ENCODE assay signal across 11 cellular contexts in genomic region chr20:10651227-10651990, GRCh38. TPM values are rescaled to one million over a fixed set of nuclear protein-coding genes. Genes with fewer than 3 reads are reported as not detected.
DNase-seq lines count a peak whose midpoint lies in the region; ATAC-seq, FAIRE-seq and TF ChIP-seq lines count a peak whose summit lies in the region.
"Had no signal": no experiment of that assay in that cellular context is flagged by ENCODE, and none has a peak within 500 bp of the region (broad histone marks: within the 10 kb centered on the region; RNA-seq: fewer than 3 reads in every experiment).

No MANE protein-coding gene starts in this region.

- FAIRE-seq in astrocyte (lab: Jason Lieb, UNC) = peak; percentile 17

- H3K36me3 Mint-ChIP-seq in GM23338 (ENCODE audit: low read depth) = peaks cover 90% of the 10 kb centered on the region
- peaks cover 34% of the 10 kb centered on the region for H3K36me3 Mint-ChIP-seq in astrocyte (ENCODE audit: low read depth, unreplicated experiment)

- H3K4ac ChIP-seq in mesendoderm (ENCODE audit: low read depth, low read length) = no peak overlapping the region

- DNase-seq in GM23338 (ENCODE audit: low spot score) (no peak), astrocyte (ENCODE audit: low read depth) (peak; percentile 73), hepatocyte (ENCODE audit: low spot score) (peak; percentile 34), stomach (no peak), mesendoderm (no peak), HuH-7.5 (ENCODE audit: low spot score) (no peak)
- DNase-seq in activated CD8-positive, alpha-beta memory T cell treated with anti-CD3 and anti-CD28 coated beads, Interleukin-2, amount 50 U/mL, for 48 hours = no peak
- DNase-seq: activated CD8-positive, alpha-beta memory T cell treated with anti-CD3 and anti-CD28 coated beads for 24 hours; right lobe of liver had no signal

- peaks cover 13% of the 10 kb centered on the region for H3K27me3 Mint-ChIP-seq in GM23338 (ENCODE audit: insufficient read depth, low read depth, poor library complexity)
- H3K27me3 Mint-ChIP-seq in astrocyte (ENCODE audit: low read depth, unreplicated experiment) = no peaks in the 10 kb centered on the region

- no peak overlapping the region for H3K56ac ChIP-seq in mesendoderm (ENCODE audit: low read length)

- H3K27me3 ChIP-seq in GM23338 (ENCODE audit: insufficient read depth) = no peaks in the 10 kb centered on the region
- H3K27me3 ChIP-seq in astrocyte (ENCODE audit: insufficient read depth, low read length) = no peaks in the 10 kb centered on the region
- H3K27me3 ChIP-seq in hepatocyte = no peaks in the 10 kb centered on the region
- no peaks in the 10 kb centered on the region for H3K27me3 ChIP-seq in stomach
- H3K27me3 ChIP-seq in mesendoderm (ENCODE audit: insufficient read depth, low read length, poor library complexity) = no peaks in the 10 kb centered on the region
- H3K27me3 ChIP-seq: right lobe of liver had no signal

- H3K27ac Mint-ChIP-seq in GM23338 (0 out of 2 replicates have a peak overlapping the region, but pooled peaks have one; percentile 51), astrocyte (ENCODE audit: unreplicated experiment) (peak overlapping the region; percentile 82)

- no peak overlapping the region for H3K18ac ChIP-seq in mesendoderm (ENCODE audit: low read length)

- 83% methylated on average over 15 of the region's 15 CpGs for WGBS in hepatocyte (ENCODE audit: low lambda C conversion rate, missing lambda C conversion rate)
- 62 to 73% (median 68%) methylated on average over 15 of the region's 15 CpGs for WGBS in stomach, 5 donors
- no CpG with 5 or more reads among the region's 15 CpGs for WGBS in mesendoderm (ENCODE audit: extremely low coverage, insufficient coverage, low lambda C conversion rate)

- H3K79me1 ChIP-seq in mesendoderm (ENCODE audit: low read length) = peaks cover 2% of the 10 kb centered on the region

- H4K5ac ChIP-seq in mesendoderm (ENCODE audit: low read length) = no peak overlapping the region

- no peak overlapping the region for H2BK15ac ChIP-seq in mesendoderm (replicated peaks; ENCODE audit: low read depth)

- H3K9ac ChIP-seq in astrocyte (ENCODE audit: low read length) (peak overlapping the region; percentile 82), mesendoderm (ENCODE audit: low read length) (no peak overlapping the region)
- H3K9ac ChIP-seq: KMS-11 had no signal

- H3K23ac ChIP-seq in mesendoderm (ENCODE audit: low read length) = no peak overlapping the region

- intact Hi-C loops in stomach (cut with DNase I; ENCODE audit: low total_unique reads) = no loop called here

- H2AK5ac ChIP-seq in mesendoderm (ENCODE audit: low read length) = no peak overlapping the region

- no peak overlapping the region for H2BK120ac ChIP-seq in mesendoderm (ENCODE audit: low read depth, low read length)

- H4K8ac ChIP-seq in mesendoderm (ENCODE audit: low read depth, low read length) = no peak overlapping the region

- H3K4me2 ChIP-seq in GM23338 (no peak overlapping the region), astrocyte (ENCODE audit: low read length) (peak overlapping the region; percentile 77), hepatocyte (no peak overlapping the region), mesendoderm (ENCODE audit: low read length) (no peak overlapping the region)
- H3K4me2 ChIP-seq: KMS-11 had no signal

- H2BK5ac ChIP-seq in mesendoderm (ENCODE audit: low read length) = no peak overlapping the region

- no peak overlapping the region for H2AFZ ChIP-seq in GM23338
- no peak overlapping the region for H2AFZ ChIP-seq in astrocyte (ENCODE audit: low read depth, low read length)
- no peak overlapping the region for H2AFZ ChIP-seq in hepatocyte

- H3K4me1 ChIP-seq in GM23338 (ENCODE audit: insufficient read depth) = peaks cover 66% of the 10 kb centered on the region
- H3K4me1 ChIP-seq in astrocyte (ENCODE audit: insufficient read depth, low read length) = peaks cover 78% of the 10 kb centered on the region
- H3K4me1 ChIP-seq in hepatocyte (ENCODE audit: insufficient read depth) = peaks cover 40% of the 10 kb centered on the region
- peaks cover 34 to 61% (median 48%) of the 10 kb centered on the region in 4 donors for H3K4me1 ChIP-seq in stomach
- peaks cover 31% of the 10 kb centered on the region for H3K4me1 ChIP-seq in mesendoderm (ENCODE audit: control insufficient read depth, low read depth, low read length)
- H3K4me1 ChIP-seq: right lobe of liver had no signal

- ATAC-seq in GM23338 (no peak), HG03342 (IDR thresholded peaks at IDR 0.05; ENCODE audit: unreplicated experiment) (no peak)

- no peaks in the 10 kb centered on the region for H3K9me3 ChIP-seq in astrocyte (ENCODE audit: insufficient read depth, low read depth, low read length)
- no peaks in the 10 kb centered on the region for H3K9me3 ChIP-seq in hepatocyte (ENCODE audit: low read depth)
- no peaks in the 10 kb centered on the region for H3K9me3 ChIP-seq in stomach
- H3K9me3 ChIP-seq: right lobe of liver had no signal

- no peak for TF ChIP-seq EP300 in stomach (IDR thresholded peaks at IDR 0.05)

- peaks cover 29% of the 10 kb centered on the region for H4K20me1 ChIP-seq in GM23338 (replicated peaks; ENCODE audit: insufficient read depth)
- H4K20me1 ChIP-seq in astrocyte (ENCODE audit: insufficient read depth, low read length) = peaks cover 32% of the 10 kb centered on the region
- H4K20me1 ChIP-seq in hepatocyte (ENCODE audit: insufficient read depth, poor library complexity, severe bottlenecking) = no peaks in the 10 kb centered on the region

- H3K4me1 Mint-ChIP-seq in GM23338 (peaks cover 87% of the 10 kb centered on the region), astrocyte (ENCODE audit: low read depth, unreplicated experiment) (peaks cover 89% of the 10 kb centered on the region)

- peaks cover 34% of the 10 kb centered on the region for H3K36me3 ChIP-seq in GM23338 (ENCODE audit: insufficient read depth)
- peaks cover 24% of the 10 kb centered on the region for H3K36me3 ChIP-seq in astrocyte (ENCODE audit: insufficient read depth, low read length)
- H3K36me3 ChIP-seq in hepatocyte (replicated peaks; ENCODE audit: insufficient read depth, low read depth) = no peaks in the 10 kb centered on the region
- H3K36me3 ChIP-seq in stomach = peaks cover 61 to 95% (median 79%) of the 10 kb centered on the region in 4 donors
- H3K36me3 ChIP-seq in mesendoderm (ENCODE audit: control insufficient read depth, insufficient read depth, low read length) = no peaks in the 10 kb centered on the region

- H3F3A ChIP-seq in GM23338 (replicated peaks; ENCODE audit: low read depth) = no peaks in the 10 kb centered on the region

- no peak for TF ChIP-seq POLR2A in stomach (IDR thresholded peaks at IDR 0.05)

- H3K79me2 ChIP-seq in GM23338 (replicated peaks; ENCODE audit: insufficient read depth) = peaks cover 37% of the 10 kb centered on the region
- H3K79me2 ChIP-seq in astrocyte (ENCODE audit: insufficient read depth, low read length) = peaks cover 32% of the 10 kb centered on the region
- H3K79me2 ChIP-seq in hepatocyte = peaks cover 34% of the 10 kb centered on the region
- no peaks in the 10 kb centered on the region for H3K79me2 ChIP-seq in mesendoderm (ENCODE audit: control insufficient read depth, insufficient read depth, low read length)

- H3K9me3 Mint-ChIP-seq in GM23338 = no peaks in the 10 kb centered on the region
- no peaks in the 10 kb centered on the region for H3K9me3 Mint-ChIP-seq in astrocyte (ENCODE audit: unreplicated experiment)

- TF ChIP-seq CTCF in GM23338 (conservative IDR thresholded peaks at IDR 0.05; ENCODE audit: low read depth in 2 of 2) (peak in 1 of 2 experiments; percentile 35; a peak in 2 of 4 replicates), astrocyte (IDR thresholded peaks at IDR 0.05; ENCODE audit: insufficient read depth, low read depth, low read length) (no peak), hepatocyte (IDR thresholded peaks at IDR 0.05; ENCODE audit: poor library complexity) (no peak), stomach (IDR thresholded peaks at IDR 0.05) (no peak)

- no peaks in the 10 kb centered on the region for H3K9me2 ChIP-seq in GM23338 (ENCODE audit: insufficient read depth)
- H3K9me2 ChIP-seq in hepatocyte (replicated peaks; ENCODE audit: insufficient read depth) = no peaks in the 10 kb centered on the region

- H3K4me3 ChIP-seq in GM23338 (no peak overlapping the region), astrocyte (ENCODE audit: insufficient read depth, low read depth, low read length) (no peak overlapping the region), hepatocyte (no peak overlapping the region), stomach (no peak overlapping the region), mesendoderm (ENCODE audit: low read length) (no peak overlapping the region)
- H3K4me3 ChIP-seq: right lobe of liver had no signal

- H3K4me3 Mint-ChIP-seq in GM23338 (no peak overlapping the region; the same call in 2 of the 3 replicates), astrocyte (ENCODE audit: unreplicated experiment) (peak overlapping the region; percentile 73)

- H3K27ac ChIP-seq in GM23338 (ENCODE audit: low read depth) = no peak overlapping the region
- H3K27ac ChIP-seq in astrocyte (ENCODE audit: low read depth, low read length) = peak overlapping the region; percentile 92
- no peak overlapping the region for H3K27ac ChIP-seq in hepatocyte
- peak overlapping the region in 4 of 5 donors; percentile 4 to 86 (median 67) for H3K27ac ChIP-seq in stomach
- no peak overlapping the region for H3K27ac ChIP-seq in mesendoderm (ENCODE audit: low read depth, low read length)
- H3K27ac ChIP-seq: KMS-11 had no signal

RNA-seq across cellular contexts. Expression of gene JAG1, which starts 22.4 kb away (rescaled TPM):
- 42.0 and 46.5 TPM in 2 replicates for total RNA-seq in GM23338 (2014; rRNA removed; shearing (Covaris generic))
- polyA plus RNA-seq in GM23338 (2016; fragmentation: Nextera tagmentation; extraction: Ambion mirVana) = 7.1 and 9.7 TPM in 2 replicates
- 278 and 380 TPM in 2 replicates for total RNA-seq in astrocyte
- total RNA-seq in hepatocyte = 51.5 and 52.6 TPM in 2 replicates
- polyA plus RNA-seq in hepatocyte = 19.2 and 21.0 TPM in 2 replicates
- 100 to 1,000 TPM in 1 of 5 donors, 10 to 100 TPM in 4; 54.8 to 133 (median 95.0) TPM for total RNA-seq in stomach
- polyA plus RNA-seq in stomach = 10 to 100 TPM in 1 of 3 donors, 1 to 10 TPM in 2; 5.2 to 26.3 (median 7.5) TPM
- 5.1 TPM for polyA plus RNA-seq in mesendoderm (2013, experiment 1 of 2)
- 5.3 TPM for polyA plus RNA-seq in mesendoderm (2013, experiment 2 of 2)

Comparison
In these comparisons a context has a peak if more than half of its experiments do, and no peak if none do; other contexts are left out.
1. DNase-seq: peak in astrocyte (single experiment) and hepatocyte (single experiment); none in GM23338 (single experiment), stomach (single experiment), mesendoderm (single experiment), activated CD8-positive, alpha-beta memory T cell treated with anti-CD3 and anti-CD28 coated beads, Interleukin-2, amount 50 U/mL, for 48 hours (single experiment) and HuH-7.5 (single experiment).
2. H3K27ac ChIP-seq: peak in astrocyte (single experiment) and stomach (4 of 5); none in GM23338 (single experiment), hepatocyte (single experiment) and mesendoderm (single experiment).